ENCODE assay signal across 30 cellular contexts in the genomic region with DNA sequence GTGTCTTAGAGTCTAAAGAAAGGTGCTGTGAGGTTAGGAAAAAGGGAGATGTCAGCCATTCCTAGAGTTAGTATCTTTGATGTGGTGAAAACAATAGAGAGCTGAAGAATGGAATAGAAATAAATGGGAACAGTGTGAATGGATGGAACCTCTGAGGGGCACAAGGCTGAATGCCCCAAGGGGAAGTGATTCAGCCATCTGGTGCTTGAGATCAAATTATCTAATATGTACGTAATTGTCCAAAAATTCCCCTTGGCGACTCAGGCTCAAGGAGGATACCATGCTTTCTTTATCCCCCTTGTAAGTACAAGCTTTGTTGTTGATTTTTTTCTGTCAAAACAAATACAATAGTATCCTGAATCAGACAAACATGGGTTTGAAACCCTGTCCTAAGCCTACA.
A peak's percentile ranks its signal among the peaks of the same experiment; 100 is the strongest.
DNase-seq lines count a peak whose midpoint lies in the region; ATAC-seq, FAIRE-seq and TF ChIP-seq lines count a peak whose summit lies in the region.
"Had no signal": no experiment of that assay in that cellular context is flagged by ENCODE, and none has a peak within 500 bp of the region (broad histone marks: within the 10 kb centered on the region; RNA-seq: fewer than 3 reads in every experiment).

No MANE protein-coding gene starts in this region.

- CTCF ChIA-PET in mammary epithelial cell (lab: Charles Lee; ENCODE audit: low non-redundant PET): no interaction called here
- CTCF ChIA-PET in MCF 10A (lab: Yijun Ruan, JAX): interaction anchor here (0.6 to 1.1 kb wide), 2 partner anchors 37 to 142 kb away, joined by 3 read pairs; no protein-coding TSS in a partner anchor

- H3K4me3 Mint-ChIP-seq in MCF 10A (ENCODE audit: unreplicated experiment) (no peak overlapping the region), astrocyte (ENCODE audit: unreplicated experiment) (no peak overlapping the region)
- H3K4me3 Mint-ChIP-seq: activated CD8-positive, alpha-beta T cell treated with anti-CD3 and anti-CD28 coated beads for 36 hours; activated naive CD8-positive, alpha-beta T cell treated with anti-CD3 and anti-CD28 coated beads for 36 hours; T-cell had no signal

- H3K79me2 ChIP-seq in mammary epithelial cell (ENCODE audit: insufficient read depth, low read length) (no peaks in the 10 kb centered on the region), astrocyte (ENCODE audit: insufficient read depth, low read length) (no peaks in the 10 kb centered on the region)

- dilution Hi-C loops in mammary epithelial cell (cut with HindIII; ENCODE audit: low sequenced_read_pairs): no loop called here

- H3K9me3 Mint-ChIP-seq in MCF 10A (ENCODE audit: unreplicated experiment) (no peaks in the 10 kb centered on the region), astrocyte (ENCODE audit: unreplicated experiment) (no peaks in the 10 kb centered on the region)

- no TSS peak for BruUV-seq in mammary epithelial cell (replicated peaks; lab: Mats Ljungman, UMichigan)
- no TSS peak for BruUV-seq in MCF 10A (replicated peaks; lab: Mats Ljungman, UMichigan)

- H3K4me2 ChIP-seq in mammary epithelial cell (ENCODE audit: insufficient read depth, low read depth, low read length) (no peak overlapping the region), astrocyte (ENCODE audit: low read length) (no peak overlapping the region)

- H2AFZ ChIP-seq in mammary epithelial cell (ENCODE audit: low read depth, low read length): peak overlapping the region; percentile 44
- H2AFZ ChIP-seq in astrocyte (ENCODE audit: low read depth, low read length): no peak overlapping the region

- DNase-seq in mammary epithelial cell (peak; percentile 52), MCF 10A (ENCODE audit: unreplicated experiment) (no peak), astrocyte (ENCODE audit: low read depth) (peak; percentile 31), foreskin fibroblast (peak; percentile 22 to 55), OCI-M2 (lab: John Stamatoyannopoulos, UW; ENCODE audit: unreplicated experiment) (no peak), AG08396 (ENCODE audit: low spot score) (no peak), GM19240 (ENCODE audit: insufficient read length, low spot score) (no peak)
- DNase-seq: activated CD8-positive, alpha-beta T cell treated with anti-CD3 and anti-CD28 coated beads for 36 hours; activated effector memory CD4-positive, alpha-beta T cell treated with Interleukin-2 at 50 U/mL for 16 hours; activated naive CD8-positive, alpha-beta T cell treated with anti-CD3 and anti-CD28 coated beads for 36 hours; cerebellar nuclear complex; DND-41; GOT3; head of caudate nucleus; left colon; NCI-H1092; NCI-H1694 treated with DMSO at 0.1 percent for 48 hours; NCI-H524 treated with DMSO at 0.1 percent for 48 hours; Peyer's patch; posterior cingulate gyrus; right lobe of liver; SIG-M5; stimulated activated CD4-positive, alpha-beta T cell treated with anti-CD3 and anti-CD28 coated beads, Interleukin-12 subunit alpha, Interleukin-12 subunit beta, amount 100 ng/mL, for 4 hours; stimulated activated CD4-positive, alpha-beta T cell treated with anti-CD3 and anti-CD28 coated beads, Interleukin-4, amount 100 ng/mL, for 1 hour; T-cell; transverse colon had no signal

- H3K36me3 ChIP-seq in mammary epithelial cell (ENCODE audit: insufficient read depth, low read length) (no peaks in the 10 kb centered on the region), astrocyte (ENCODE audit: insufficient read depth, low read length) (no peaks in the 10 kb centered on the region)
- H3K36me3 ChIP-seq: ascending aorta, Peyer's patch, right lobe of liver, transverse colon had no signal

- H3K4me1 ChIP-seq in mammary epithelial cell (ENCODE audit: insufficient read depth, low read length) (peaks cover 8% of the 10 kb centered on the region), astrocyte (ENCODE audit: insufficient read depth, low read length) (no peaks in the 10 kb centered on the region)
- H3K4me1 ChIP-seq: ascending aorta, Peyer's patch, right lobe of liver, transverse colon had no signal

- H3K4me3 ChIP-seq in mammary epithelial cell (replicated peaks in 1 of 3; ENCODE audit: insufficient read depth in 1 of 3, low read depth in 2 of 3, low read length in 3 of 3) (no peak overlapping the region), astrocyte (ENCODE audit: insufficient read depth, low read depth, low read length) (no peak overlapping the region), foreskin fibroblast (ENCODE audit: low read depth in 1 of 2, low read length in 2 of 2) (no peak overlapping the region)
- H3K4me3 ChIP-seq: ascending aorta, Peyer's patch, right lobe of liver, transverse colon had no signal

- in situ Hi-C loops in mammary epithelial cell (cut with MboI; ENCODE audit: low sequenced_read_pairs in 2 of 2): no loop called here

- WGBS in mammary epithelial cell (ENCODE audit: low coverage, missing lambda C conversion rate): 52% methylated on average over 2 of the region's 2 CpGs

- no peaks in the 10 kb centered on the region for H3K36me3 Mint-ChIP-seq in MCF 10A (ENCODE audit: insufficient read depth, unreplicated experiment)
- no peaks in the 10 kb centered on the region for H3K36me3 Mint-ChIP-seq in astrocyte (ENCODE audit: low read depth, unreplicated experiment)
- H3K36me3 Mint-ChIP-seq: activated naive CD8-positive, alpha-beta T cell treated with anti-CD3 and anti-CD28 coated beads for 36 hours; T-cell had no signal

- TF ChIP-seq CTCF in mammary epithelial cell (conservative IDR thresholded peaks at IDR 0.05 in 1 of 2, IDR thresholded peaks at IDR 0.05 in 1 of 2; ENCODE audit: extremely low read depth in 1 of 2, insufficient read depth in 1 of 2, low read depth in 1 of 2, low read length in 2 of 2) (no peak), MCF 10A (IDR thresholded peaks at IDR 0.05; ENCODE audit: unreplicated experiment) (no peak), astrocyte (IDR thresholded peaks at IDR 0.05; ENCODE audit: insufficient read depth, low read depth, low read length) (no peak), foreskin fibroblast (IDR thresholded peaks at IDR 0.05; ENCODE audit: low read depth, low read length) (no peak)

- H3K27me3 Mint-ChIP-seq in MCF 10A (ENCODE audit: insufficient read depth, unreplicated experiment) (no peaks in the 10 kb centered on the region), astrocyte (ENCODE audit: low read depth, unreplicated experiment) (no peaks in the 10 kb centered on the region)
- H3K27me3 Mint-ChIP-seq: activated CD8-positive, alpha-beta T cell treated with anti-CD3 and anti-CD28 coated beads for 36 hours; activated naive CD8-positive, alpha-beta T cell treated with anti-CD3 and anti-CD28 coated beads for 36 hours; T-cell had no signal

- H3K27me3 ChIP-seq in mammary epithelial cell (ENCODE audit: insufficient read depth, low read length) (no peaks in the 10 kb centered on the region), astrocyte (ENCODE audit: insufficient read depth, low read length) (no peaks in the 10 kb centered on the region)
- H3K27me3 ChIP-seq: ascending aorta, Peyer's patch, right lobe of liver, transverse colon had no signal

- H4K20me1 ChIP-seq in mammary epithelial cell (ENCODE audit: insufficient read depth, low read length) (no peaks in the 10 kb centered on the region), astrocyte (ENCODE audit: insufficient read depth, low read length) (no peaks in the 10 kb centered on the region)

- no peak for FAIRE-seq in astrocyte (lab: Jason Lieb, UNC)
- FAIRE-seq: endometrium, GM12891 had no signal

- intact Hi-C loops in mammary epithelial cell (cut with micrococcal nuclease): no loop called here
- intact Hi-C loops in MCF 10A (cut with micrococcal nuclease): no loop called here

- ATAC-seq in activated CD4-positive, CD25-positive, alpha-beta regulatory T cell treated with anti-CD3 and anti-CD28 coated beads, Interleukin-2, amount 50 U/mL, for 24 hours: no peak
- ATAC-seq: activated CD8-positive, alpha-beta T cell treated with anti-CD3 and anti-CD28 coated beads for 36 hours; left colon; right lobe of liver; T-cell had no signal

- peaks cover 11% of the 10 kb centered on the region for H3K4me1 Mint-ChIP-seq in MCF 10A (ENCODE audit: insufficient read depth, unreplicated experiment)
- peaks cover 3% of the 10 kb centered on the region for H3K4me1 Mint-ChIP-seq in astrocyte (ENCODE audit: low read depth, unreplicated experiment)
- H3K4me1 Mint-ChIP-seq: activated naive CD8-positive, alpha-beta T cell treated with anti-CD3 and anti-CD28 coated beads for 36 hours; T-cell had no signal

- no peak overlapping the region for H3K27ac ChIP-seq in mammary epithelial cell (ENCODE audit: insufficient read depth, low read depth, low read length)
- H3K27ac ChIP-seq in astrocyte (ENCODE audit: low read depth, low read length): peak overlapping the region; percentile 4
- H3K27ac ChIP-seq: ascending aorta, Peyer's patch, right lobe of liver, transverse colon had no signal

- H3K9me3 ChIP-seq in mammary epithelial cell (replicated peaks; ENCODE audit: insufficient read depth, low read length) (no peaks in the 10 kb centered on the region), astrocyte (ENCODE audit: insufficient read depth, low read depth, low read length) (no peaks in the 10 kb centered on the region)
- H3K9me3 ChIP-seq: ascending aorta, Peyer's patch, right lobe of liver, transverse colon had no signal

- H3K27ac Mint-ChIP-seq in MCF 10A (ENCODE audit: low read depth, unreplicated experiment): no peak overlapping the region
- H3K27ac Mint-ChIP-seq in astrocyte (ENCODE audit: unreplicated experiment): no peak overlapping the region
- H3K27ac Mint-ChIP-seq: activated CD8-positive, alpha-beta T cell treated with anti-CD3 and anti-CD28 coated beads for 36 hours; activated naive CD8-positive, alpha-beta T cell treated with anti-CD3 and anti-CD28 coated beads for 36 hours; T-cell had no signal

- POLR2A ChIA-PET in MCF 10A (lab: Yijun Ruan, JAX): no interaction called here

- no peak overlapping the region for H3K9ac ChIP-seq in mammary epithelial cell (ENCODE audit: insufficient read depth, low read length)
- H3K9ac ChIP-seq in astrocyte (ENCODE audit: low read length): no peak overlapping the region

Comparison
In these comparisons a context has a peak if more than half of its experiments do, and no peak if none do; other contexts are left out.
1. DNase-seq: peak in mammary epithelial cell (single experiment), astrocyte (single experiment) and foreskin fibroblast (2 of 2); none in MCF 10A (single experiment), OCI-M2 (single experiment), AG08396 (single experiment) and GM19240 (single experiment).